ENCODE assay signal across 8 cellular contexts in genomic region chr15:75451202-75451673, GRCh38. TPM values are rescaled to one million over a fixed set of nuclear protein-coding genes. Genes with fewer than 3 reads are reported as not detected.
DNase-seq lines count a peak whose midpoint lies in the region; ATAC-seq, FAIRE-seq and TF ChIP-seq lines count a peak whose summit lies in the region.

No MANE protein-coding gene starts in this region.

- H3K9ac ChIP-seq in PC-3 (ENCODE audit: low read length), result peak overlapping the region; percentile 85

- H3K36me3 Mint-ChIP-seq in CD8-positive, alpha-beta memory T cell, result peaks cover 0 to 35% (median 0%) of the 10 kb centered on the region in 3 donors

- peaks cover 49 to 65% (median 62%) of the 10 kb centered on the region in 3 donors for H3K4me1 Mint-ChIP-seq in CD8-positive, alpha-beta memory T cell

- TF ChIP-seq CTCF in PC-3 (conservative IDR thresholded peaks at IDR 0.05; ENCODE audit: low read depth, low read length), result no peak
- TF ChIP-seq CTCF in osteoblast (IDR thresholded peaks at IDR 0.05; ENCODE audit: extremely low read depth, low read depth, low read length), result no peak

- H3K4me2 ChIP-seq in PC-3 (ENCODE audit: low read length), result peak overlapping the region; percentile 76
- peak overlapping the region; percentile 64 for H3K4me2 ChIP-seq in osteoblast (ENCODE audit: insufficient read depth, low read length)

- no peak for FAIRE-seq in frontal cortex (lab: Jason Lieb, UNC)

- H3K27me3 Mint-ChIP-seq in CD8-positive, alpha-beta memory T cell, result peaks cover 0 to 1% of the 10 kb centered on the region in 2 donors

- H4K20me1 ChIP-seq in PC-3 (ENCODE audit: low read length) (peaks cover 24% of the 10 kb centered on the region), osteoblast (ENCODE audit: insufficient read depth, low read length) (peaks cover 32% of the 10 kb centered on the region)

- H3K79me2 ChIP-seq in PC-3 (ENCODE audit: low read length) (peaks cover 60% of the 10 kb centered on the region), osteoblast (ENCODE audit: insufficient read depth, low read length) (peaks cover 43% of the 10 kb centered on the region)

- peaks cover 49% of the 10 kb centered on the region for H3K4me1 ChIP-seq in CD8-positive, alpha-beta memory T cell (ENCODE audit: insufficient read depth, low read length)
- H3K4me1 ChIP-seq in PC-3 (ENCODE audit: insufficient read depth, low read length), result peaks cover 22% of the 10 kb centered on the region
- H3K4me1 ChIP-seq in osteoblast (ENCODE audit: insufficient read depth, low read length), result peaks cover 27% of the 10 kb centered on the region

- BruUV-seq in PC-3 (replicated peaks; lab: Mats Ljungman, UMichigan), result no TSS peak

- no peaks in the 10 kb centered on the region for H3K27me3 ChIP-seq in CD8-positive, alpha-beta memory T cell (ENCODE audit: insufficient read depth, low read length, poor library complexity, severe bottlenecking)
- H3K27me3 ChIP-seq in PC-3 (ENCODE audit: low read length), result no peaks in the 10 kb centered on the region
- no peaks in the 10 kb centered on the region for H3K27me3 ChIP-seq in osteoblast (ENCODE audit: insufficient read depth, low read length)

- H3K4me3 Mint-ChIP-seq in CD8-positive, alpha-beta memory T cell, result peak overlapping the region; percentile 93 to 98 (median 96)

- no peaks in the 10 kb centered on the region for H3F3A ChIP-seq in PC-3 (ENCODE audit: low read length, unreplicated experiment)

- H3K27ac Mint-ChIP-seq in CD8-positive, alpha-beta memory T cell, result peak overlapping the region; percentile 95 to 99 (median 98)

- H3K36me3 ChIP-seq in CD8-positive, alpha-beta memory T cell (ENCODE audit: insufficient read depth, low read length), result no peaks in the 10 kb centered on the region
- H3K36me3 ChIP-seq in PC-3 (ENCODE audit: low read depth, low read length) (peaks cover 8% of the 10 kb centered on the region; the same call in 1 of the 2 replicates), osteoblast (ENCODE audit: insufficient read depth, low read length) (peaks cover 3% of the 10 kb centered on the region)

- no peaks in the 10 kb centered on the region for H3K9me2 ChIP-seq in PC-3 (replicated peaks; ENCODE audit: low read length)

- no peak for DNase-seq in CD8-positive, alpha-beta memory T cell
- no peak for DNase-seq in PC-3
- DNase-seq in epithelial cell of prostate (ENCODE audit: low read depth, low spot score), result no peak
- no peak for DNase-seq in osteoblast (ENCODE audit: insufficient read length, low spot score, missing footprints)
- DNase-seq in GM19240 (ENCODE audit: insufficient read length, low spot score), result no peak
- no peak for DNase-seq in NCI-H1417 treated with DMSO at 0.1 percent for 48 hours (lab: John Stamatoyannopoulos, UW)
- no peak for DNase-seq in frontal cortex (ENCODE audit: low spot score in 2 of 2)

- peak overlapping the region; percentile 80 for H3K27ac ChIP-seq in CD8-positive, alpha-beta memory T cell (ENCODE audit: low read depth, low read length)
- H3K27ac ChIP-seq in PC-3 (ENCODE audit: low read length), result peak overlapping the region; percentile 81
- peak overlapping the region; percentile 98 for H3K27ac ChIP-seq in epithelial cell of prostate
- H3K27ac ChIP-seq in osteoblast (ENCODE audit: low read depth, low read length), result peak overlapping the region; percentile 69

- no peaks in the 10 kb centered on the region for H3K9me3 Mint-ChIP-seq in CD8-positive, alpha-beta memory T cell

- POLR2A ChIA-PET in CD8-positive, alpha-beta memory T cell (lab: Charles Lee), result interaction anchor here (0.5 to 7.3 kb wide), 19 partner anchors 10 to 836 kb away, joined by 3 to 130 read pairs (median 3); partner anchors contain the start of genes C15orf39, CLK3, IMP3 and MAN2C1
- POLR2A ChIA-PET in PC-3 (lab: Charles Lee; ENCODE audit: unreplicated experiment), result interaction anchor here (0.6 to 1.4 kb wide), 4 partner anchors 83 to 634 kb away, joined by 3 to 34 read pairs (median 20); partner anchors contain the start of genes MAN2C1 and SNUPN

- ATAC-seq in PC-3 (no peak), HG03571 (IDR thresholded peaks at IDR 0.05; ENCODE audit: unreplicated experiment) (no peak)

- CTCF ChIA-PET in CD8-positive, alpha-beta memory T cell (lab: Charles Lee), result interaction anchor here (1.1 to 6.0 kb wide), 3 partner anchors 83 to 196 kb away, joined by 3 to 52 read pairs (median 10); partner anchors contain the start of genes IMP3, MAN2C1 and SNX33
- CTCF ChIA-PET in PC-3 (lab: Charles Lee), result interaction anchor here (1.1 kb wide), 1 partner anchor 84 kb away, joined by 6 read pairs; no protein-coding TSS in a partner anchor

- no peaks in the 10 kb centered on the region for H3K9me3 ChIP-seq in CD8-positive, alpha-beta memory T cell (ENCODE audit: low read length)
- H3K9me3 ChIP-seq in PC-3 (ENCODE audit: low read length) (no peaks in the 10 kb centered on the region), osteoblast (ENCODE audit: low read depth, low read length) (no peaks in the 10 kb centered on the region)

- H2AFZ ChIP-seq in PC-3 (ENCODE audit: low read length) (peak overlapping the region; percentile 80), osteoblast (ENCODE audit: low read length) (peak overlapping the region; percentile 66)

- intact Hi-C loops in PC-3 (cut with micrococcal nuclease), result loop anchor here (2.0 to 5.0 kb wide), 2 partner anchors 82 to 196 kb away; partner anchors contain the start of genes MAN2C1 and SNX33

- H3K4me3 ChIP-seq in CD8-positive, alpha-beta memory T cell (ENCODE audit: low read length), result peak overlapping the region; percentile 67
- peak overlapping the region; percentile 79 for H3K4me3 ChIP-seq in PC-3 (ENCODE audit: low read length)
- H3K4me3 ChIP-seq in osteoblast (ENCODE audit: insufficient read depth, low read length), result peak overlapping the region; percentile 95

RNA-seq across cellular contexts. Expression of gene SIN3A, which starts 0.3 kb away (rescaled TPM):
- total RNA-seq in CD8-positive, alpha-beta memory T cell, result 10 to 100 TPM; 82.8 to 89.0 TPM
- polyA plus RNA-seq in CD8-positive, alpha-beta memory T cell, result 16.0 TPM
- total RNA-seq in PC-3 (2014; rRNA removed), result 24.9 and 27.8 TPM in 2 replicates
- 34.5 and 36.2 TPM in 2 replicates for total RNA-seq in osteoblast
- 24.9 TPM for total RNA-seq in frontal cortex
